Comparison of ENCODE assay signal across 18 cellular contexts in genomic region chr16:60271382-60272180, GRCh38.
A peak's percentile ranks its signal among the peaks of the same experiment; 100 is the strongest.
DNase-seq lines count a peak whose midpoint lies in the region; ATAC-seq, FAIRE-seq and TF ChIP-seq lines count a peak whose summit lies in the region.
"Had no signal": no experiment of that assay in that cellular context is flagged by ENCODE, and none has a peak within 500 bp of the region (broad histone marks: within the 10 kb centered on the region; RNA-seq: fewer than 3 reads in every experiment).

No MANE protein-coding gene starts in this region.

- H2BK120ac ChIP-seq in H1 (replicated peaks; ENCODE audit: low read depth, low read length) = no peak overlapping the region

- no peak overlapping the region for H2BK20ac ChIP-seq in H1 (ENCODE audit: low read length)

- H3K4me3 Mint-ChIP-seq in nephron progenitor cell = no peak overlapping the region
- H3K4me3 Mint-ChIP-seq: CD14-positive monocyte; CD8-positive, alpha-beta T cell; IgD-negative memory B cell had no signal

- no peak overlapping the region for H3K56ac ChIP-seq in H1 (replicated peaks; ENCODE audit: insufficient read length, low read depth, low read length)

- H3K23me2 ChIP-seq in H1 (ENCODE audit: low read depth, low read length) = no peaks in the 10 kb centered on the region

- no peak overlapping the region; a peak in 1 of 4 replicates for H3K4me2 ChIP-seq in H1 (ENCODE audit: insufficient read depth in 1 of 2, low read depth in 2 of 2, low read length in 2 of 2)
- H3K4me2 ChIP-seq: KMS-11 had no signal

- H3K4ac ChIP-seq in H1 (replicated peaks; ENCODE audit: insufficient read length, low read depth, low read length) = no peak overlapping the region

- CTCF ChIA-PET in H1 (lab: Charles Lee; ENCODE audit: partially characterized antibody) = interaction anchor here (1.0 to 1.3 kb wide), 2 partner anchors 10 to 18 kb away, joined by 3 read pairs; no protein-coding TSS in a partner anchor

- H4K91ac ChIP-seq in H1 (replicated peaks; ENCODE audit: insufficient read length, low read length) = no peak overlapping the region

- peak overlapping the region; percentile 25; the same call in 1 of the 2 replicates for H3K18ac ChIP-seq in H1 (ENCODE audit: extremely low read depth, low read length)

- H2AFZ ChIP-seq in H1 (ENCODE audit: low read length) = no peak overlapping the region

- no peak overlapping the region for H2BK12ac ChIP-seq in H1 (ENCODE audit: low read depth, low read length)

- no peaks in the 10 kb centered on the region for H3K79me1 ChIP-seq in H1 (ENCODE audit: low read depth, low read length)

- no peak for TF ChIP-seq POLR2A in H1 (IDR thresholded peaks at IDR 0.05; ENCODE audit: control extremely low read depth in 1 of 2, low read depth in 2 of 2, low read length in 2 of 2)

- POLR2A ChIA-PET in H1 (lab: Charles Lee; ENCODE audit: partially characterized antibody) = no interaction called here

- H3K27me3 ChIP-seq in H7 (ENCODE audit: control insufficient read depth, insufficient read depth, low read length) = no peaks in the 10 kb centered on the region
- H3K27me3 ChIP-seq in H1 (replicated peaks in 1 of 4; ENCODE audit: control insufficient read depth in 3 of 4, extremely low read depth in 1 of 4, insufficient read depth in 3 of 4, low read length in 3 of 4) = no peaks in the 10 kb centered on the region

- no peak overlapping the region for H3K27ac ChIP-seq in H1 (ENCODE audit: low read depth, low read length)
- H3K27ac ChIP-seq: KMS-11 had no signal

- no peak overlapping the region for H3K23ac ChIP-seq in H1 (ENCODE audit: insufficient read length)

- H3K14ac ChIP-seq in H1 (ENCODE audit: insufficient read length) = no peak overlapping the region

- no peak for TF ChIP-seq RAD21 in H1 (IDR thresholded peaks at IDR 0.05 in 1 of 2, conservative IDR thresholded peaks at IDR 0.05 in 1 of 2; ENCODE audit: low read depth in 2 of 2, low read length in 2 of 2)

- H3K36me3 ChIP-seq in H7 (replicated peaks; ENCODE audit: control insufficient read depth, insufficient read depth, low read length) = no peaks in the 10 kb centered on the region
- no peaks in the 10 kb centered on the region for H3K36me3 ChIP-seq in H1 (ENCODE audit: control insufficient read depth in 2 of 4, insufficient read depth in 4 of 4, low read length in 3 of 4)

- peak; percentile 6 for DNase-seq in H7
- DNase-seq in MV-4-11 (lab: John Stamatoyannopoulos, UW) = peak; percentile 69
- no peak for DNase-seq in H1 (ENCODE audit: low read depth in 1 of 2, low spot score in 2 of 2)
- DNase-seq in nephron progenitor cell = no peak
- no peak for DNase-seq in stimulated activated CD4-positive, alpha-beta T cell treated with anti-CD3 and anti-CD28 coated beads, Interleukin-15, amount 100 ng/mL, for 24 hours
- DNase-seq in NOMO-1 (lab: John Stamatoyannopoulos, UW; ENCODE audit: unreplicated experiment in 2 of 2) = no peak
- no peak for DNase-seq in stimulated activated CD4-positive, alpha-beta T cell treated with anti-CD3 and anti-CD28 coated beads, Interleukin-4, amount 100 ng/mL, for 24 hours
- DNase-seq: CD8-positive, alpha-beta T cell; COR-L47; DMS153; DND-41; GF-D8 had no signal

- no peak overlapping the region for H2BK5ac ChIP-seq in H1 (ENCODE audit: low read depth, low read length)

- no peak for FAIRE-seq in H1 (lab: Jason Lieb, UNC)
- FAIRE-seq: D721Med, GM18507 had no signal

- H4K5ac ChIP-seq in H1 (ENCODE audit: insufficient read length, low read depth, low read length) = no peak overlapping the region

- H4K20me1 ChIP-seq in H1 (replicated peaks in 1 of 2; ENCODE audit: control insufficient read depth in 1 of 2, insufficient read depth in 2 of 2, low read length in 2 of 2) = no peaks in the 10 kb centered on the region

- H3K9me3 Mint-ChIP-seq in nephron progenitor cell = no peaks in the 10 kb centered on the region

- no peak overlapping the region for H2AK5ac ChIP-seq in H1 (ENCODE audit: low read depth, low read length)

- H3K9me3 ChIP-seq in H1 (ENCODE audit: insufficient read depth in 2 of 2, low read depth in 1 of 2, low read length in 1 of 2) = no peaks in the 10 kb centered on the region

- H3K36me3 Mint-ChIP-seq in nephron progenitor cell (ENCODE audit: low read depth) = no peaks in the 10 kb centered on the region
- H3K36me3 Mint-ChIP-seq: CD14-positive monocyte; CD8-positive, alpha-beta T cell had no signal

- H3K4me1 ChIP-seq in H1 (replicated peaks in 1 of 4; ENCODE audit: control insufficient read depth in 3 of 4, insufficient read depth in 4 of 4, low read length in 3 of 4) = 0 out of 7 replicates have a peak, but pooled peaks cover 0 to 2% (median 0%) of the 10 kb centered on the region in 4 experiments

- no peak overlapping the region for H4K8ac ChIP-seq in H1 (ENCODE audit: extremely low read depth, insufficient read depth, low read length)

- no peak for ATAC-seq in GM21825 (IDR thresholded peaks at IDR 0.05; ENCODE audit: unreplicated experiment)
- ATAC-seq: CD8-positive, alpha-beta T cell had no signal

- no peak for TF ChIP-seq EP300 in H1 (IDR thresholded peaks at IDR 0.05; ENCODE audit: borderline replicate concordance in 1 of 2, low read depth in 2 of 2, low read length in 2 of 2)

- H3K27ac Mint-ChIP-seq in nephron progenitor cell = peak overlapping the region; percentile 18
- H3K27ac Mint-ChIP-seq: CD14-positive monocyte; CD8-positive, alpha-beta T cell; IgD-negative memory B cell had no signal

- peaks cover 4% of the 10 kb centered on the region for H3K4me1 Mint-ChIP-seq in nephron progenitor cell
- H3K4me1 Mint-ChIP-seq: CD14-positive monocyte, IgD-negative memory B cell had no signal

- no peaks in the 10 kb centered on the region for H3K79me2 ChIP-seq in H1 (ENCODE audit: control insufficient read depth in 1 of 2, insufficient read depth in 2 of 2, low read length in 2 of 2)

- no peak overlapping the region for H3K4me3 ChIP-seq in H7 (ENCODE audit: insufficient read depth, low read depth, low read length)
- H3K4me3 ChIP-seq in H1 (ENCODE audit: extremely low read depth in 1 of 4, insufficient read depth in 2 of 4, low read depth in 3 of 4, low read length in 4 of 4) = no peak overlapping the region

- no peaks in the 10 kb centered on the region for H3K27me3 Mint-ChIP-seq in nephron progenitor cell (ENCODE audit: low read depth, poor library complexity)
- H3K27me3 Mint-ChIP-seq: IgD-negative memory B cell had no signal

- H3K9ac ChIP-seq in H1 (replicated peaks in 1 of 4; ENCODE audit: extremely low read depth in 1 of 4, low read depth in 3 of 4, low read length in 3 of 4) = no peak overlapping the region
- H3K9ac ChIP-seq: KMS-11 had no signal

- no peak overlapping the region for H2BK15ac ChIP-seq in H1 (ENCODE audit: low read length)

- TF ChIP-seq CTCF in H1 (IDR thresholded peaks at IDR 0.05; ENCODE audit: control extremely low read depth in 1 of 3, insufficient read depth in 1 of 3, low read depth in 1 of 3, low read length in 3 of 3) (no peak), nephron progenitor cell (IDR thresholded peaks at IDR 0.05) (no peak)

TF ChIP-seq in H1, 55 proteins besides CTCF, POLR2A, EP300 and RAD21:
- no peak for TF ChIP-seq RBBP5 (IDR thresholded peaks at IDR 0.05; ENCODE audit: borderline replicate concordance, low read depth, low read length)
- TF ChIP-seq CEBPB (IDR thresholded peaks at IDR 0.05; ENCODE audit: low read depth, low read length) = peak; percentile 64

Comparison
In these comparisons a context has a peak if more than half of its experiments do, and no peak if none do; other contexts are left out.
1. DNase-seq: peak in H7 (single experiment) and MV-4-11 (single experiment); none in H1 (0 of 2), nephron progenitor cell (single experiment), stimulated activated CD4-positive, alpha-beta T cell treated with anti-CD3 and anti-CD28 coated beads, Interleukin-15, amount 100 ng/mL, for 24 hours (single experiment), NOMO-1 (0 of 2) and stimulated activated CD4-positive, alpha-beta T cell treated with anti-CD3 and anti-CD28 coated beads, Interleukin-4, amount 100 ng/mL, for 24 hours (single experiment).